8 cellular contexts compared by ENCODE assay signal in the genomic region with DNA sequence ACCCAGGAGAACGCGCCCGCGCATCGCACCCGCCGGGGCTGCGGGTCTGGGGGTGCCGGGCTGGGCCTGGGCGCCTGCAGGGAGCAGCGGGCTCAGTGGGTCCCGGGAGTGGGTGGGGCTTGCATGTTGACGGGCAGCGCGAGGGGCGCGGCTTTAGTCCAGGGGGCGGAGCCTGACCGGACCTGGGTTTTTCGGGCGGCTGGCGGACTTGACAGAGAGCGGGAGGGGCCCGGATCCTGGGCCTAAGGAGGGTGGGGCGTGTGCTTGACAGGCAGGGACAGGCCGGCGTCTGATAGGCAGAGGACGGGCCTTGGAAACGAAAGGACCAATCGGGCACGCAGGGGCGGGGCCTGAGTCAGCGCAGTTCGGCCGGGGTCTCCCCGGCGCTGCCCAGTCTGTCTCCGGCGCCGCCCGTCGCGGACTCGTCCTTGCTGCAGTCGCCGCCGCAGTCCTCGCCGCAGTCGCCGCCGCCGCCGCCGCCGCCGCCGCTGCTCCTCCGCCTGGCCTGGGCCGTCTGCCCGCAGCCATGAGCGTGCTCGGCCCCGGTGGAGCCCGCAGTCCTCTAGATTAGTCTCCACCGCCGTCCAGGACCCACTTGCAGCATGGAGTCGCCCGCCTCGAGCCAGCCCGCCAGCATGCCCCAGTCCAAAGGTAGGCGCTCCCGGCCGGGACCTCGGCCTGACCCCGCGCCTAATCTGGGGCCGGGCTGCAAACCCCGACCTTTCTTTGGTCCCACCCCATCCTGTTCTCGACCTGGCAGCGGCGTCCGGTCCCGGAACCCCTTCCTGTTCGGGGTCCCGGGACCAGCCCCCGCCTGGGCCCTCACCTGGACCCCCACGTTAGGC. TPM values are rescaled to one million over a fixed set of nuclear protein-coding genes. Genes with fewer than 3 reads are reported as not detected.
A peak's percentile ranks its signal among the peaks of the same experiment; 100 is the strongest.
DNase-seq lines count a peak whose midpoint lies in the region; ATAC-seq, FAIRE-seq and TF ChIP-seq lines count a peak whose summit lies in the region.

MAP2K3 (plus strand) TSS at position 393 of the 845 bp plus-strand sequence; CDS start at position 603, 210 bp downstream.

- TF ChIP-seq CTCF in endodermal cell (conservative IDR thresholded peaks at IDR 0.05) = no peak

- H3K36me3 ChIP-seq in NT2/D1 (ENCODE audit: insufficient read depth, insufficient read length, low read length) (peaks cover 21% of the 10 kb centered on the region), endodermal cell (ENCODE audit: control insufficient read depth, insufficient read depth, low read length) (no peaks in the 10 kb centered on the region)

- no peaks in the 10 kb centered on the region for H3K27me3 Mint-ChIP-seq in activated CD8-positive, alpha-beta memory T cell treated with anti-CD3 and anti-CD28 coated beads, Interleukin-2, amount 10 ng/mL, durations not matched to agents 7 days and 5 days
- H3K27me3 Mint-ChIP-seq in endodermal cell (ENCODE audit: insufficient read depth) = peaks cover 37% of the 10 kb centered on the region

- ATAC-seq in GM21367 (IDR thresholded peaks at IDR 0.05; ENCODE audit: unreplicated experiment) = peak; percentile 59
- ATAC-seq in activated CD8-positive, alpha-beta memory T cell treated with anti-CD3 and anti-CD28 coated beads, Interleukin-2, amount 10 ng/mL, durations not matched to agents 7 days and 5 days = peak; percentile 83

- WGBS in endodermal cell (ENCODE audit: insufficient coverage in 1 of 2, insufficient read length in 1 of 2), 2 experiments = 0 to 4% methylated on average over 14 to 88 of the region's 88 CpGs

- H3K4me3 ChIP-seq in NT2/D1 (ENCODE audit: insufficient read length, low read depth) = peak within 1 kb of the TSS; percentile 53
- H3K4me3 ChIP-seq in endodermal cell (ENCODE audit: low read length) = peak within 1 kb of the TSS; percentile 98

- peaks cover 6% of the 10 kb centered on the region for H3K36me3 Mint-ChIP-seq in activated CD8-positive, alpha-beta memory T cell treated with anti-CD3 and anti-CD28 coated beads, Interleukin-2, amount 10 ng/mL, durations not matched to agents 7 days and 5 days
- H3K36me3 Mint-ChIP-seq in endodermal cell (ENCODE audit: low read depth) = no peaks in the 10 kb centered on the region

- H3K27ac ChIP-seq in endodermal cell (ENCODE audit: low read depth, low read length) = no peak within 1 kb of the TSS

- H3K4me1 ChIP-seq in NT2/D1 (ENCODE audit: insufficient read depth, insufficient read length) (peaks cover 21% of the 10 kb centered on the region), endodermal cell (ENCODE audit: control insufficient read depth, insufficient read depth, low read length) (peaks cover 13% of the 10 kb centered on the region)

- no peaks in the 10 kb centered on the region for H3K9me3 Mint-ChIP-seq in activated CD8-positive, alpha-beta memory T cell treated with anti-CD3 and anti-CD28 coated beads, Interleukin-2, amount 10 ng/mL, durations not matched to agents 7 days and 5 days (ENCODE audit: low read depth)
- H3K9me3 Mint-ChIP-seq in endodermal cell = no peaks in the 10 kb centered on the region

- peaks cover 43% of the 10 kb centered on the region for H3K4me1 Mint-ChIP-seq in activated CD8-positive, alpha-beta memory T cell treated with anti-CD3 and anti-CD28 coated beads, Interleukin-2, amount 10 ng/mL, durations not matched to agents 7 days and 5 days
- H3K4me1 Mint-ChIP-seq in endodermal cell = peaks cover 15% of the 10 kb centered on the region

- H3K9ac ChIP-seq in NT2/D1 (ENCODE audit: insufficient read length, low read depth) = peak within 1 kb of the TSS; percentile 82
- peak within 1 kb of the TSS; percentile 57 for H3K9ac ChIP-seq in endodermal cell (ENCODE audit: extremely low read depth, low read length, poor library complexity, severe bottlenecking)

- H3K4me3 Mint-ChIP-seq in activated CD8-positive, alpha-beta memory T cell treated with anti-CD3 and anti-CD28 coated beads, Interleukin-2, amount 10 ng/mL, durations not matched to agents 7 days and 5 days = peak within 1 kb of the TSS; percentile 87
- H3K4me3 Mint-ChIP-seq in endodermal cell = peak within 1 kb of the TSS; percentile 77

- H3K9me3 ChIP-seq in NT2/D1 (ENCODE audit: insufficient read depth, low read length) (no peaks in the 10 kb centered on the region), endodermal cell (ENCODE audit: control insufficient read depth, low read length) (no peaks in the 10 kb centered on the region)

- H3K27me3 ChIP-seq in NT2/D1 (ENCODE audit: insufficient read depth, insufficient read length) (peaks cover 21% of the 10 kb centered on the region), endodermal cell (ENCODE audit: control insufficient read depth, insufficient read depth, low read length, poor library complexity, severe bottlenecking) (peaks cover 9% of the 10 kb centered on the region)

- DNase-seq in COLO829 (ENCODE audit: low spot score) (peak; percentile 96), HTR-8/SVneo (ENCODE audit: insufficient read length, low spot score) (peak; percentile 100), NT2/D1 (ENCODE audit: low read depth, low spot score) (peak; percentile 96), endodermal cell (peak; percentile 100), mesenteric fat pad (ENCODE audit: low spot score) (peak; percentile 99)
- peak; percentile 99 for DNase-seq in activated CD8-positive, alpha-beta memory T cell treated with anti-CD3 and anti-CD28 coated beads, Interleukin-2, amount 10 ng/mL, durations not matched to agents 7 days and 5 days
- peak; percentile 90 for DNase-seq in stimulated activated CD8-positive, alpha-beta memory T cell treated with anti-CD3 and anti-CD28 coated beads, Interleukin-15, amount 100 ng/mL, for 24 hours (ENCODE audit: low read depth)

- peak within 1 kb of the TSS; percentile 93 for H3K27ac Mint-ChIP-seq in activated CD8-positive, alpha-beta memory T cell treated with anti-CD3 and anti-CD28 coated beads, Interleukin-2, amount 10 ng/mL, durations not matched to agents 7 days and 5 days
- H3K27ac Mint-ChIP-seq in endodermal cell = peak within 1 kb of the TSS; percentile 61

- FAIRE-seq in HTR-8/SVneo (lab: Jason Lieb, UNC) = peak; percentile 99

- CTCF ChIA-PET in activated CD8-positive, alpha-beta memory T cell treated with anti-CD3 and anti-CD28 coated beads, Interleukin-2, amount 10 ng/mL, durations not matched to agents 7 days and 5 days (lab: Charles Lee) = interaction anchor here (1.1 to 4.0 kb wide), 4 partner anchors 8 to 228 kb away, joined by 4 to 30 read pairs (median 15); no protein-coding TSS in a partner anchor

RNA-seq across cellular contexts. Expression of gene MAP2K3, which starts in this region (rescaled TPM):
- total RNA-seq in activated CD8-positive, alpha-beta memory T cell treated with anti-CD3 and anti-CD28 coated beads, Interleukin-2, amount 10 ng/mL, durations not matched to agents 7 days and 5 days = 10 to 100 TPM; 65.5 to 97.3 TPM
- total RNA-seq in endodermal cell (10 to 100 TPM; 31.6 to 37.6 TPM), mesenteric fat pad (103 TPM)
- polyA plus RNA-seq in endodermal cell (2013, experiment 1 of 2) = 18.6 TPM
- 17.7 TPM for polyA plus RNA-seq in endodermal cell (2013, experiment 2 of 2)
